Comparison of ENCODE assay signal across 13 cellular contexts in genomic region chr10:43427166-43427825, GRCh38. TPM values are rescaled to one million over a fixed set of nuclear protein-coding genes. Genes with fewer than 3 reads are reported as not detected.
DNase-seq lines count a peak whose midpoint lies in the region; ATAC-seq and TF ChIP-seq lines count a peak whose summit lies in the region.
"Had no signal": no experiment of that assay in that cellular context is flagged by ENCODE, and none has a peak within 500 bp of the region (broad histone marks: within the 10 kb centered on the region; RNA-seq: fewer than 3 reads in every experiment).

No MANE protein-coding gene starts in this region.

- CTCF ChIA-PET in CD8-positive, alpha-beta T cell (lab: Charles Lee) = interaction anchor here (0.7 to 1.2 kb wide), 3 partner anchors 10 to 22 kb away, joined by 3 read pairs; partner anchors contain the start of gene ZNF487

- H3K36me3 ChIP-seq in CD8-positive, alpha-beta T cell (ENCODE audit: insufficient read depth, low read length) = no peaks in the 10 kb centered on the region
- H3K36me3 ChIP-seq: suprapubic skin had no signal

- TF ChIP-seq CTCF in CD8-positive, alpha-beta T cell (IDR thresholded peaks at IDR 0.05) = no peak

- intact Hi-C loops in CD8-positive, alpha-beta T cell (cut with DNase I, micrococcal nuclease) = no loop called here
- intact Hi-C loops in left colon (cut with DNase I, micrococcal nuclease) = no loop called here

- no peaks in the 10 kb centered on the region for H3K9me3 Mint-ChIP-seq in CD8-positive, alpha-beta T cell
- H3K9me3 Mint-ChIP-seq in activated naive CD4-positive, alpha-beta T cell treated with anti-CD3 and anti-CD28 coated beads, Interleukin-2, amount 50 U/mL, for 24 hours = no peaks in the 10 kb centered on the region

- no peaks in the 10 kb centered on the region for H3K9me3 ChIP-seq in CD8-positive, alpha-beta T cell (ENCODE audit: low read length)
- H3K9me3 ChIP-seq: suprapubic skin had no signal

- peak in 1 of 7 experiments; percentile 40 for DNase-seq in CD8-positive, alpha-beta T cell
- DNase-seq in HK-2 (ENCODE audit: unreplicated experiment) (peak; percentile 30), left colon (no peak), erythroblast (lab: John Stamatoyannopoulos, UW) (no peak), HUDEP-2 (lab: John Stamatoyannopoulos, UW; ENCODE audit: unreplicated experiment in 76 of 76) (no peak), ecto neural progenitor cell (ENCODE audit: low spot score) (no peak)
- DNase-seq: COR-L47, NCI-H226 had no signal

- H3K27ac ChIP-seq in CD8-positive, alpha-beta T cell (ENCODE audit: low read depth, low read length) = no peak overlapping the region
- H3K27ac ChIP-seq: suprapubic skin had no signal

- TF ChIP-seq POLR2A in erythroblast (IDR thresholded peaks at IDR 0.05; ENCODE audit: low read length) = no peak

- peak overlapping the region; percentile 69 for H3K27ac Mint-ChIP-seq in CD8-positive, alpha-beta T cell
- H3K27ac Mint-ChIP-seq in activated naive CD4-positive, alpha-beta T cell treated with anti-CD3 and anti-CD28 coated beads, Interleukin-2, amount 50 U/mL, for 24 hours = peak overlapping the region; percentile 92

- H3K36me3 Mint-ChIP-seq in CD8-positive, alpha-beta T cell = no peaks in the 10 kb centered on the region
- no peaks in the 10 kb centered on the region for H3K36me3 Mint-ChIP-seq in activated naive CD4-positive, alpha-beta T cell treated with anti-CD3 and anti-CD28 coated beads, Interleukin-2, amount 50 U/mL, for 24 hours

- no peak overlapping the region for H3K4me3 ChIP-seq in CD8-positive, alpha-beta T cell (ENCODE audit: low read depth, low read length)
- H3K4me3 ChIP-seq: lung, suprapubic skin had no signal

- H3K4me1 Mint-ChIP-seq in CD8-positive, alpha-beta T cell (ENCODE audit: low read depth) = peaks cover 9% of the 10 kb centered on the region
- H3K4me1 Mint-ChIP-seq in activated naive CD4-positive, alpha-beta T cell treated with anti-CD3 and anti-CD28 coated beads, Interleukin-2, amount 50 U/mL, for 24 hours = peaks cover 24% of the 10 kb centered on the region

- H3K27me3 ChIP-seq in CD8-positive, alpha-beta T cell (ENCODE audit: insufficient read depth, low read length) = no peaks in the 10 kb centered on the region
- H3K27me3 ChIP-seq: suprapubic skin had no signal

- ATAC-seq in CD8-positive, alpha-beta T cell = peak; percentile 79
- ATAC-seq in GM21360 (IDR thresholded peaks at IDR 0.05; ENCODE audit: unreplicated experiment) (peak; percentile 63), left colon (no peak)

- POLR2A ChIA-PET in CD8-positive, alpha-beta T cell (lab: Charles Lee) = no interaction called here

- H3K27me3 Mint-ChIP-seq in CD8-positive, alpha-beta T cell (ENCODE audit: low read depth) = no peaks in the 10 kb centered on the region
- H3K27me3 Mint-ChIP-seq in activated naive CD4-positive, alpha-beta T cell treated with anti-CD3 and anti-CD28 coated beads, Interleukin-2, amount 50 U/mL, for 24 hours = no peaks in the 10 kb centered on the region

- peaks cover 17% of the 10 kb centered on the region for H3K4me1 ChIP-seq in CD8-positive, alpha-beta T cell (ENCODE audit: insufficient read depth, low read length)
- H3K4me1 ChIP-seq: suprapubic skin had no signal

- peak overlapping the region; percentile 51 for H3K4me3 Mint-ChIP-seq in CD8-positive, alpha-beta T cell
- peak overlapping the region; percentile 79 for H3K4me3 Mint-ChIP-seq in activated naive CD4-positive, alpha-beta T cell treated with anti-CD3 and anti-CD28 coated beads, Interleukin-2, amount 50 U/mL, for 24 hours

RNA-seq across cellular contexts. Expression of gene ZNF487, which starts 9.6 kb away (rescaled TPM):
- total RNA-seq in CD8-positive, alpha-beta T cell = 1 to 10 TPM; 7.3 to 8.9 TPM
- 1 to 10 TPM; 5.2 to 5.9 TPM for total RNA-seq in left colon

RNA-seq across cellular contexts. Expression of gene HNRNPF, which starts 18.3 kb away (rescaled TPM):
- total RNA-seq in CD8-positive, alpha-beta T cell = 10 to 100 TPM; 83.4 to 86.9 TPM
- 100 to 1,000 TPM; 214 to 257 TPM for total RNA-seq in left colon

RNA-seq across cellular contexts. Expression of gene FXYD4, which starts 55.9 kb away (rescaled TPM):
- total RNA-seq in CD8-positive, alpha-beta T cell = not detected
- not detected for total RNA-seq in left colon
- total RNA-seq: HT-29, suprapubic skin had no signal
